Comparison of ENCODE assay signal across 23 cellular contexts in the genomic region with DNA sequence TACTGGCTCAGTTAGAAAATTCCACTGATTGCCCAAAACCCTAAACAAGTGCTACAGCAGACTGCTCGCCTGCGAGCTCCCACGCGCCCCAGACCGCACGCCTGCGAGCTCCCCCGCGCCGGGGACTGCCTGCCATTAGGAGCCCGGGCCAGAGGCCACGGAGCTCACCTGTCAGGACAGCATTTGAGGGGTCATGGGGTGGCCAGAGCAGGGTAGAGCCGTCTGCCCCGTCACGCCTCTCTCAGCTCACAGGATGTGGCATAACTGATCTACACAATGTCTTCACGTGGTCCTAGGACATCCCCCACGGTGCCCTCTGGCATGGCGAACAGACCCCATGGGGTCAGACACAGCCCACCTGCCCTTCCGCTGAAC. TPM values are rescaled to one million over a fixed set of nuclear protein-coding genes. Genes with fewer than 3 reads are reported as not detected.
DNase-seq lines count a peak whose midpoint lies in the region; ATAC-seq and TF ChIP-seq lines count a peak whose summit lies in the region.
"Had no signal": no experiment of that assay in that cellular context is flagged by ENCODE, and none has a peak within 500 bp of the region (broad histone marks: within the 10 kb centered on the region; RNA-seq: fewer than 3 reads in every experiment).

No MANE protein-coding gene starts in this region.

- WGBS in IMR-90 (ENCODE audit: extremely low coverage in 2 of 2, insufficient read length in 1 of 2), 2 experiments, result 96% methylated on average over 10 of the region's 19 CpGs; no CpG with 5 or more reads in 1 of the 2 experiments
- WGBS in suprapubic skin, result 82% methylated on average over 3 of the region's 19 CpGs
- whole genome bisulfite sequencing in smooth muscle cell (ENCODE audit: low lambda C conversion rate), result 89% methylated on average over 18 of the region's 19 CpGs

- no TSS peak for BruUV-seq in IMR-90 (replicated peaks; lab: Mats Ljungman, UMichigan)

- no peak for TF ChIP-seq EP300 in suprapubic skin (IDR thresholded peaks at IDR 0.05)

- no peak overlapping the region for H3K18ac ChIP-seq in IMR-90 (ENCODE audit: low read depth, low read length)

- H4K91ac ChIP-seq in IMR-90 (ENCODE audit: insufficient read depth, low read depth, low read length), result no peak overlapping the region

- DNase-seq in left cardiac atrium (peak; percentile 12), left ventricle myocardium superior (no peak), IMR-90 (no peak), mesenteric fat pad (ENCODE audit: low spot score) (peak; percentile 83), suprapubic skin (ENCODE audit: low spot score in 2 of 2) (peak; percentile 40 to 63), occipital lobe (lab: John Stamatoyannopoulos, UW) (no peak), smooth muscle cell (lab: John Stamatoyannopoulos, UW; ENCODE audit: unreplicated experiment) (no peak)
- DNase-seq: C1 segment of cervical spinal cord; CD4-positive, alpha-beta memory T cell; COR-L47; DMS79; EL; GDM1; KG1; MM.1S; NCI-H2029; NCI-H446; NCI-H524 treated with DMSO at 0.1 percent for 48 hours; NCI-H774; SK-N-SH had no signal

- dilution Hi-C loops in IMR-90 (cut with HindIII; ENCODE audit: low sequenced_read_pairs, unreplicated experiment), result no loop called here

- H3K36me3 ChIP-seq in IMR-90 (ENCODE audit: control insufficient read depth, insufficient read depth, low read length), result no peaks in the 10 kb centered on the region
- H3K36me3 ChIP-seq in suprapubic skin, result no peaks in the 10 kb centered on the region
- no peaks in the 10 kb centered on the region for H3K36me3 ChIP-seq in smooth muscle cell (ENCODE audit: low read depth)

- H3K14ac ChIP-seq in IMR-90 (replicated peaks; ENCODE audit: low read depth, low read length), result no peak overlapping the region

- no peak for ATAC-seq in left cardiac atrium
- ATAC-seq in left ventricle myocardium superior, result no peak
- ATAC-seq in IMR-90 (ENCODE audit: low read depth), result no peak
- no peak for ATAC-seq in HG03045 (IDR thresholded peaks at IDR 0.05; ENCODE audit: unreplicated experiment)

- no peak overlapping the region for H2BK15ac ChIP-seq in IMR-90 (ENCODE audit: low read depth, low read length)

- intact Hi-C loops in left cardiac atrium (cut with DNase I), result no loop called here
- intact Hi-C loops in left ventricle myocardium superior (cut with micrococcal nuclease), result no loop called here
- intact Hi-C loops in IMR-90 (cut with micrococcal nuclease), result no loop called here

- no peak for TF ChIP-seq POLR2A in IMR-90 (IDR thresholded peaks at IDR 0.05; ENCODE audit: low read depth, low read length)
- TF ChIP-seq POLR2A in suprapubic skin (IDR thresholded peaks at IDR 0.05), result no peak

- H3K79me2 ChIP-seq in smooth muscle cell (ENCODE audit: low read depth), result no peaks in the 10 kb centered on the region

- no peak overlapping the region for H3K56ac ChIP-seq in IMR-90 (ENCODE audit: extremely low read depth, insufficient read depth, low read length)

- no peak for TF ChIP-seq RAD21 in IMR-90 (IDR thresholded peaks at IDR 0.05; ENCODE audit: low read length)

- H2BK20ac ChIP-seq in IMR-90 (ENCODE audit: low read depth, low read length), result no peak overlapping the region

- H3K9me1 ChIP-seq in IMR-90 (ENCODE audit: insufficient read depth, low read length), result peaks cover 15% of the 10 kb centered on the region; the same call in 1 of the 2 replicates

- H3K4me2 ChIP-seq in IMR-90 (ENCODE audit: low read depth, low read length) (no peak overlapping the region), smooth muscle cell (no peak overlapping the region)
- H3K4me2 ChIP-seq: SK-N-SH had no signal

- H4K20me1 ChIP-seq in IMR-90 (ENCODE audit: insufficient read depth, low read length) (no peaks in the 10 kb centered on the region), smooth muscle cell (ENCODE audit: low read depth) (no peaks in the 10 kb centered on the region)

- peak overlapping the region; percentile 69; the same call in 1 of the 2 replicates for H2AK5ac ChIP-seq in IMR-90 (ENCODE audit: low read depth, low read length)

- no peak overlapping the region for H4K5ac ChIP-seq in IMR-90 (ENCODE audit: low read depth, low read length)

- no peak overlapping the region for H3K23ac ChIP-seq in IMR-90 (ENCODE audit: low read depth, low read length)

- no peak overlapping the region for H4K8ac ChIP-seq in IMR-90 (ENCODE audit: low read depth in 2 of 2, low read length in 2 of 2)

- H3K9me3 ChIP-seq in IMR-90 (ENCODE audit: control insufficient read depth, insufficient read depth, low read length) (no peaks in the 10 kb centered on the region), suprapubic skin (no peaks in the 10 kb centered on the region), smooth muscle cell (replicated peaks; ENCODE audit: low read depth) (no peaks in the 10 kb centered on the region)
- H3K9me3 ChIP-seq: SK-N-SH had no signal

- H3K27me3 ChIP-seq in IMR-90 (ENCODE audit: control insufficient read depth, insufficient read depth, low read length), result no peaks in the 10 kb centered on the region
- peaks cover 3% of the 10 kb centered on the region for H3K27me3 ChIP-seq in suprapubic skin
- H3K27me3 ChIP-seq in smooth muscle cell (ENCODE audit: low read depth), result no peaks in the 10 kb centered on the region

- H3K27ac ChIP-seq in IMR-90 (ENCODE audit: insufficient read depth, low read length) (no peak overlapping the region), suprapubic skin (no peak overlapping the region), smooth muscle cell (ENCODE audit: low read depth) (no peak overlapping the region)

- CTCF ChIA-PET in IMR-90 (lab: Yijun Ruan, JAX), result no interaction called here

- H2AFZ ChIP-seq in IMR-90 (replicated peaks; ENCODE audit: low read length, poor library complexity) (no peak overlapping the region), smooth muscle cell (ENCODE audit: low read depth) (no peak overlapping the region)

- in situ Hi-C loops in IMR-90 (cut with MboI; ENCODE audit: low sequenced_read_pairs), result no loop called here

- no peak overlapping the region for H2BK120ac ChIP-seq in IMR-90 (ENCODE audit: low read depth, low read length)

- no peak overlapping the region for H3K4ac ChIP-seq in IMR-90 (ENCODE audit: low read depth, low read length)

- no peaks in the 10 kb centered on the region for H3K79me1 ChIP-seq in IMR-90 (ENCODE audit: low read depth in 1 of 2, low read length in 2 of 2)

- no peak overlapping the region for H2BK5ac ChIP-seq in IMR-90 (ENCODE audit: low read depth, low read length, poor library complexity, severe bottlenecking)

- H3K4me1 ChIP-seq in IMR-90 (ENCODE audit: control insufficient read depth, insufficient read depth, low read length) (peaks cover 12% of the 10 kb centered on the region), suprapubic skin (no peaks in the 10 kb centered on the region), smooth muscle cell (ENCODE audit: low read depth) (no peaks in the 10 kb centered on the region)

- no peak overlapping the region for H2AK9ac ChIP-seq in IMR-90 (replicated peaks; ENCODE audit: low read depth, low read length, poor library complexity)

- POLR2A ChIA-PET in IMR-90 (lab: Charles Lee; ENCODE audit: unreplicated experiment), result no interaction called here

- no peak for TF ChIP-seq CTCF in IMR-90 (conservative IDR thresholded peaks at IDR 0.05; ENCODE audit: low read depth, low read length)
- TF ChIP-seq CTCF in suprapubic skin (IDR thresholded peaks at IDR 0.05), result no peak
- TF ChIP-seq CTCF in smooth muscle cell (IDR thresholded peaks at IDR 0.05; ENCODE audit: borderline replicate concordance, insufficient read depth, poor library complexity, severe bottlenecking), result no peak

- H3K4me3 ChIP-seq in IMR-90 (ENCODE audit: insufficient read depth, low read depth, low read length) (no peak overlapping the region), suprapubic skin (no peak overlapping the region), smooth muscle cell (no peak overlapping the region)

- H3K9ac ChIP-seq in IMR-90 (ENCODE audit: low read depth, low read length) (no peak overlapping the region), smooth muscle cell (ENCODE audit: low read depth) (no peak overlapping the region)
- H3K9ac ChIP-seq: SK-N-SH had no signal

- H3F3A ChIP-seq in smooth muscle cell (ENCODE audit: low read depth), result no peaks in the 10 kb centered on the region

TF ChIP-seq in IMR-90, 13 proteins besides CTCF, POLR2A, EP300 and RAD21:
- TF ChIP-seq RFX5 (IDR thresholded peaks at IDR 0.05; ENCODE audit: low read depth, low read length), result no peak
- TF ChIP-seq MAFK (IDR thresholded peaks at IDR 0.05; ENCODE audit: low read depth, low read length), result no peak
- no peak for TF ChIP-seq FOS (IDR thresholded peaks at IDR 0.05; ENCODE audit: low read depth, low read length)
TF ChIP-seq in IMR-90: peak in this region for 0.

RNA-seq across cellular contexts. Expression of gene LRRC14B, which starts 29.1 kb away (rescaled TPM):
- total RNA-seq in left cardiac atrium (10 to 100 TPM; 16.5 to 35.9 TPM), left ventricle myocardium superior (107 TPM), IMR-90 (2012; rRNA removed) (not detected in 2 replicates), mesenteric fat pad (not detected), suprapubic skin (not detected), occipital lobe (not detected), smooth muscle cell (0.22 TPM in 1 of 2 replicates, not detected in the other)
- polyA plus RNA-seq in IMR-90 (2012; rRNA removed) (not detected in 2 replicates), smooth muscle cell (0.11 TPM in 1 of 2 replicates, not detected in the other)
- not detected in 2 replicates for polyA plus RNA-seq in IMR-90 (2012; cell fraction: cytosol; rRNA removed)
- polyA plus RNA-seq in IMR-90 (2012; cell fraction: nucleus; rRNA removed; ENCODE audit: low replicate concordance), result 0.03 TPM in 1 of 2 replicates, not detected in the other
- total RNA-seq: CD4-positive, alpha-beta memory T cell; H4 had no signal
- polyA plus RNA-seq: AG04450, SK-N-SH had no signal

RNA-seq across cellular contexts. Expression of gene CCDC127, which starts 55.8 kb away (rescaled TPM):
- total RNA-seq in left cardiac atrium, result 1 to 10 TPM; 7.8 to 9.6 TPM
- total RNA-seq in left ventricle myocardium superior, result 7.7 TPM
- 3.9 and 4.4 TPM in 2 replicates for total RNA-seq in IMR-90 (2012; rRNA removed)
- polyA plus RNA-seq in IMR-90 (2012; rRNA removed), result 3.2 TPM in 2 replicates
- polyA plus RNA-seq in IMR-90 (2012; cell fraction: cytosol; rRNA removed), result 2.2 and 2.4 TPM in 2 replicates
- polyA plus RNA-seq in IMR-90 (2012; cell fraction: nucleus; rRNA removed; ENCODE audit: low replicate concordance), result 1.5 and 2.8 TPM in 2 replicates
- 6.5 TPM for total RNA-seq in mesenteric fat pad
- total RNA-seq in suprapubic skin, result 10 to 100 TPM in 1 of 4 donors, 1 to 10 TPM in 3; 3.1 to 11.7 (median 5.1) TPM
- total RNA-seq in occipital lobe, result 6.7 TPM
- 2.8 and 3.2 TPM in 2 replicates for total RNA-seq in smooth muscle cell
- 8.6 and 9.0 TPM in 2 replicates for polyA plus RNA-seq in smooth muscle cell

RNA-seq across cellular contexts. Expression of gene SDHA, which starts 55.9 kb away (rescaled TPM):
- total RNA-seq in left cardiac atrium (100 to 1,000 TPM; 395 to 449 TPM), left ventricle myocardium superior (876 TPM), IMR-90 (2012; rRNA removed) (105 and 122 TPM in 2 replicates), mesenteric fat pad (112 TPM), suprapubic skin (10 to 100 TPM; 51.5 to 80.2 (median 68.7) TPM), occipital lobe (74.4 TPM), smooth muscle cell (59.7 and 68.7 TPM in 2 replicates)
- polyA plus RNA-seq in IMR-90 (2012; rRNA removed) (120 and 121 TPM in 2 replicates), smooth muscle cell (120 and 130 TPM in 2 replicates)
- 120 and 126 TPM in 2 replicates for polyA plus RNA-seq in IMR-90 (2012; cell fraction: cytosol; rRNA removed)
- polyA plus RNA-seq in IMR-90 (2012; cell fraction: nucleus; rRNA removed; ENCODE audit: low replicate concordance), result 104 and 113 TPM in 2 replicates

Comparison
In these comparisons a context has a peak if more than half of its experiments do, and no peak if none do; other contexts are left out.
1. DNase-seq: peak in left cardiac atrium (single experiment), mesenteric fat pad (single experiment) and suprapubic skin (2 of 2); none in left ventricle myocardium superior (single experiment), IMR-90 (single experiment), occipital lobe (single experiment) and smooth muscle cell (single experiment).
2. RNA of gene LRRC14B, which starts 29.1 kb away (total RNA-seq): 107 TPM in left ventricle myocardium superior (single experiment) and 16.5 to 35.9 TPM in left cardiac atrium; not detected in IMR-90, not detected in mesenteric fat pad (single experiment), not detected in suprapubic skin, not detected in occipital lobe (single experiment) and 0.22 TPM in smooth muscle cell; every median in the first group is over 10 times any median in the second.